Comparison of ENCODE assay signal across 9 cellular contexts in genomic region chr10:114768394-114768786, GRCh38. TPM values are rescaled to one million over a fixed set of nuclear protein-coding genes. Genes with fewer than 3 reads are reported as not detected.
DNase-seq lines count a peak whose midpoint lies in the region; ATAC-seq and TF ChIP-seq lines count a peak whose summit lies in the region.
"Had no signal": no experiment of that assay in that cellular context is flagged by ENCODE, and none has a peak within 500 bp of the region (broad histone marks: within the 10 kb centered on the region; RNA-seq: fewer than 3 reads in every experiment).

No MANE protein-coding gene starts in this region.

- no peaks in the 10 kb centered on the region for H3K9me3 Mint-ChIP-seq in activated naive CD4-positive, alpha-beta T cell treated with anti-CD3 and anti-CD28 coated beads, Interleukin-2, amount 10 ng/mL, durations not matched to agents 7 days and 5 days
- no peaks in the 10 kb centered on the region for H3K9me3 Mint-ChIP-seq in type B pancreatic cell

- no peaks in the 10 kb centered on the region for H3K36me3 Mint-ChIP-seq in activated naive CD4-positive, alpha-beta T cell treated with anti-CD3 and anti-CD28 coated beads, Interleukin-2, amount 10 ng/mL, durations not matched to agents 7 days and 5 days
- H3K36me3 Mint-ChIP-seq in type B pancreatic cell, result no peaks in the 10 kb centered on the region

- H3K36me3 ChIP-seq in right lobe of liver, result no peaks in the 10 kb centered on the region

- H3K4me1 ChIP-seq in right lobe of liver, result peaks cover 0 to 8% (median 2%) of the 10 kb centered on the region in 4 donors

- no peak overlapping the region for H3K27ac ChIP-seq in right lobe of liver

- peak overlapping the region; percentile 29 for H3K4me3 Mint-ChIP-seq in activated naive CD4-positive, alpha-beta T cell treated with anti-CD3 and anti-CD28 coated beads, Interleukin-2, amount 10 ng/mL, durations not matched to agents 7 days and 5 days
- H3K4me3 Mint-ChIP-seq in type B pancreatic cell, result peak overlapping the region; percentile 84

- H3K27ac Mint-ChIP-seq in activated naive CD4-positive, alpha-beta T cell treated with anti-CD3 and anti-CD28 coated beads, Interleukin-2, amount 10 ng/mL, durations not matched to agents 7 days and 5 days, result no peak overlapping the region
- no peak overlapping the region for H3K27ac Mint-ChIP-seq in type B pancreatic cell

- no peak for ATAC-seq in right lobe of liver
- no peak for ATAC-seq in GM19452 (IDR thresholded peaks at IDR 0.05; ENCODE audit: unreplicated experiment)
- ATAC-seq in HG02852 (IDR thresholded peaks at IDR 0.05; ENCODE audit: unreplicated experiment), result no peak
- ATAC-seq: K562 had no signal

- peak overlapping the region; percentile 12 to 73 (median 26) for H3K4me3 ChIP-seq in right lobe of liver
- H3K4me3 ChIP-seq: K562 had no signal

- WGBS in right lobe of liver (ENCODE audit: insufficient coverage, low coverage, low lambda C conversion rate, missing lambda C conversion rate), result 0% methylated on average over 3 of the region's 26 CpGs

- peaks cover 13% of the 10 kb centered on the region for H3K4me1 Mint-ChIP-seq in activated naive CD4-positive, alpha-beta T cell treated with anti-CD3 and anti-CD28 coated beads, Interleukin-2, amount 10 ng/mL, durations not matched to agents 7 days and 5 days
- peaks cover 10% of the 10 kb centered on the region for H3K4me1 Mint-ChIP-seq in type B pancreatic cell (ENCODE audit: unreplicated experiment)

- CTCF ChIA-PET in activated naive CD4-positive, alpha-beta T cell treated with anti-CD3 and anti-CD28 coated beads, Interleukin-2, amount 10 ng/mL, durations not matched to agents 7 days and 5 days (lab: Charles Lee), result interaction anchor here (1.3 kb wide), 1 partner anchor 10 kb away, joined by 3 read pairs; no protein-coding TSS in a partner anchor

- intact Hi-C loops in right lobe of liver (cut with DNase I), result no loop called here

- H3K27me3 Mint-ChIP-seq in activated naive CD4-positive, alpha-beta T cell treated with anti-CD3 and anti-CD28 coated beads, Interleukin-2, amount 10 ng/mL, durations not matched to agents 7 days and 5 days, result peaks cover 58% of the 10 kb centered on the region
- H3K27me3 Mint-ChIP-seq in type B pancreatic cell, result peaks cover 36% of the 10 kb centered on the region

- H3K9me3 ChIP-seq in right lobe of liver, result no peaks in the 10 kb centered on the region

- TF ChIP-seq CTCF in right lobe of liver (IDR thresholded peaks at IDR 0.05) (no peak), type B pancreatic cell (conservative IDR thresholded peaks at IDR 0.05) (no peak)

- no peak for TF ChIP-seq POLR2A in right lobe of liver (IDR thresholded peaks at IDR 0.05)

- H3K27me3 ChIP-seq in right lobe of liver, result no peaks in the 10 kb centered on the region

- DNase-seq in activated naive CD4-positive, alpha-beta T cell treated with anti-CD3 and anti-CD28 coated beads, Interleukin-2, amount 10 ng/mL, durations not matched to agents 7 days and 5 days, result no peak
- no peak for DNase-seq in activated naive CD4-positive, alpha-beta T cell (lab: John Stamatoyannopoulos, UW)
- DNase-seq in astrocyte of the hippocampus (ENCODE audit: low read depth, low spot score) (peak; percentile 40), right lobe of liver (no peak), type B pancreatic cell (ENCODE audit: extremely low spot score, unreplicated experiment) (no peak)
- no peak for DNase-seq in activated effector memory CD4-positive, alpha-beta T cell treated with anti-CD3 and anti-CD28 coated beads, Interleukin-2, amount 50 U/mL, for 16 hours

RNA-seq across cellular contexts. Expression of gene FHIP2A, which starts 53.2 kb away (rescaled TPM):
- total RNA-seq in right lobe of liver (10 to 100 TPM; 17.4 to 22.8 (median 21.7) TPM), type B pancreatic cell (ENCODE audit: low replicate concordance) (24.4 and 25.0 TPM in 2 replicates)
